Comparison of ENCODE assay signal across 12 cellular contexts in genomic region chr2:181128199-181128598, GRCh38.
DNase-seq lines count a peak whose midpoint lies in the region; ATAC-seq and TF ChIP-seq lines count a peak whose summit lies in the region.
"Had no signal": no experiment of that assay in that cellular context is flagged by ENCODE, and none has a peak within 500 bp of the region (broad histone marks: within the 10 kb centered on the region; RNA-seq: fewer than 3 reads in every experiment).

No MANE protein-coding gene starts in this region.

- intact Hi-C loops in Right ventricle myocardium inferior (cut with DNase I): no loop called here

- H3K4me1 Mint-ChIP-seq in T-helper 2 cell treated with Interferon-gamma antibody and Interleukin-4, amounts not matched to agents 5 μg/mL and 100 μg/mL, for 36 hours (ENCODE audit: low read depth): peaks cover 66% of the 10 kb centered on the region

- peaks cover 30% of the 10 kb centered on the region for H3K36me3 Mint-ChIP-seq in T-helper 2 cell treated with Interferon-gamma antibody and Interleukin-4, amounts not matched to agents 5 μg/mL and 100 μg/mL, for 36 hours (ENCODE audit: low read depth)

- no peaks in the 10 kb centered on the region for H3K27me3 Mint-ChIP-seq in T-helper 2 cell treated with Interferon-gamma antibody and Interleukin-4, amounts not matched to agents 5 μg/mL and 100 μg/mL, for 36 hours (ENCODE audit: low read depth)

- ATAC-seq in GM18505 (IDR thresholded peaks at IDR 0.05; ENCODE audit: unreplicated experiment) (peak; percentile 50), GM19463 (IDR thresholded peaks at IDR 0.05; ENCODE audit: unreplicated experiment) (peak; percentile 69), HG03025 (IDR thresholded peaks at IDR 0.05; ENCODE audit: low FRiP score, unreplicated experiment) (peak; percentile 50), Right ventricle myocardium inferior (no peak)
- ATAC-seq: Panc1 had no signal

- TF ChIP-seq POLR2A in GM18505 (IDR thresholded peaks at IDR 0.05; ENCODE audit: borderline replicate concordance, extremely low read depth, insufficient read depth, insufficient read length): no peak

- no peaks in the 10 kb centered on the region for H3K9me3 Mint-ChIP-seq in T-helper 2 cell treated with Interferon-gamma antibody and Interleukin-4, amounts not matched to agents 5 μg/mL and 100 μg/mL, for 36 hours

- peak overlapping the region; percentile 79 for H3K27ac Mint-ChIP-seq in T-helper 2 cell treated with Interferon-gamma antibody and Interleukin-4, amounts not matched to agents 5 μg/mL and 100 μg/mL, for 36 hours

- H3K4me3 Mint-ChIP-seq in T-helper 2 cell treated with Interferon-gamma antibody and Interleukin-4, amounts not matched to agents 5 μg/mL and 100 μg/mL, for 36 hours: peak overlapping the region; percentile 60

- DNase-seq in T-helper 2 cell treated with Interferon-gamma antibody and Interleukin-4, amounts not matched to agents 5 μg/mL and 100 μg/mL, for 36 hours (ENCODE audit: low spot score): no peak
- DNase-seq in Right ventricle myocardium inferior (ENCODE audit: missing footprints) (no peak), NCI-H187 (lab: John Stamatoyannopoulos, UW) (no peak), NCI-H2227 (lab: John Stamatoyannopoulos, UW; ENCODE audit: unreplicated experiment) (no peak), SW480 (ENCODE audit: low spot score) (no peak)
- DNase-seq: activated CD4-positive, alpha-beta T cell treated with anti-CD3 and anti-CD28 coated beads, Interleukin-2, amount 50 U/mL, for 4 hours; DMS 273 treated with DMSO at 0.1 percent for 48 hours; spleen had no signal
